1 cellular context compared by ENCODE assay signal in the genomic region with DNA sequence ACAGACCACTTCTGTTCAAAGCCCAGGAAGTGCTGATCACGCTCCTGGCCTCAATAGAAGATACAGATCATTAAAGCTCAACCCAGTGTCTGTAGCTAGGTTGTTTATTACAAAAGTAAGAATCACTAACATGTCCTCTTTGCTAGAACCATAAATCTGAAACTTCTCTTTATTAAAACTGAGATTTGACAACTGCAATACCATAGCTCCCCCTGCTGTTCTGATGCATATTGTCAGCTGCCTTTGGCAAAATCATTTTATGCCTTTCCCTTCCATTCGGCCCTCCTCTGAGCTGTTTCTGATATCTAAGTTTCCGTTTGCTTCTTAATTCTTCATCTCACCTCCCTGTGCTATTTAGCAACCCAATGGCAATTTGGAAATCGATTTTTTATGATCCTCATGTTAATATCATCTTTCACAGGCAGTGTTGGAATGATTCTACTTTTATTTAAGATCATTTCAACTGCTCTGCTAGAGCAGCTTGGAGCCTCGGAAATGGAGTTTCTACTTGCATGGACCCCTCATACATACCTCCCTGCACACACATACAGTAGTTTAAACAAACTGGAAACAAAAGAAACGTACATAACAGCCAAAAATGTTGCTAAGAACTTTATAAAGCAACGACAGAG.
A peak's percentile ranks its signal among the peaks of the same experiment; 100 is the strongest.
TF ChIP-seq lines count a peak whose summit lies in the region.

No MANE protein-coding gene starts in this region.

TF ChIP-seq in SK-N-SH, 30 proteins besides CTCF, POLR2A, EP300 and RAD21 (continued from another document):
- TF ChIP-seq, protein P1, sequence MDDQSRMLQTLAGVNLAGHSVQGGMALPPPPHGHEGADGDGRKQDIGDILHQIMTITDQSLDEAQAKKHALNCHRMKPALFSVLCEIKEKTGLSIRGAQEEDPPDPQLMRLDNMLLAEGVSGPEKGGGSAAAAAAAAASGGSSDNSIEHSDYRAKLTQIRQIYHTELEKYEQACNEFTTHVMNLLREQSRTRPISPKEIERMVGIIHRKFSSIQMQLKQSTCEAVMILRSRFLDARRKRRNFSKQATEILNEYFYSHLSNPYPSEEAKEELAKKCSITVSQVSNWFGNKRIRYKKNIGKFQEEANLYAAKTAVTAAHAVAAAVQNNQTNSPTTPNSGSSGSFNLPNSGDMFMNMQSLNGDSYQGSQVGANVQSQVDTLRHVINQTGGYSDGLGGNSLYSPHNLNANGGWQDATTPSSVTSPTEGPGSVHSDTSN (IDR thresholded peaks at IDR 0.05) = peak; percentile 27; the same call in 1 of the 2 replicates
- TF ChIP-seq SMC3 (IDR thresholded peaks at IDR 0.05; ENCODE audit: low read depth, low read length) = peak; percentile 89
- TF ChIP-seq FOXM1 (IDR thresholded peaks at IDR 0.05; ENCODE audit: low read depth) = no peak
